ENCODE assay signal across 1 cellular context in genomic region chr1:37901191-37901892, GRCh38.
TF ChIP-seq lines count a peak whose summit lies in the region.

No MANE protein-coding gene starts in this region.

TF ChIP-seq in GM23338, 12 proteins besides CTCF, POLR2A, EP300 and RAD21 (continued from another document):
- TF ChIP-seq ZNF462 (CRISPR knock-in tag; IDR thresholded peaks at IDR 0.05), result no peak
- no peak for TF ChIP-seq ZNF331 (CRISPR knock-in tag; IDR thresholded peaks at IDR 0.05; ENCODE audit: low read depth)
- TF ChIP-seq STAT1 (IDR thresholded peaks at IDR 0.05; ENCODE audit: unreplicated experiment), result no peak
- no peak for TF ChIP-seq EZH2 (IDR thresholded peaks at IDR 0.05; ENCODE audit: low read depth, unreplicated experiment)
- no peak for TF ChIP-seq JUNB (IDR thresholded peaks at IDR 0.05; ENCODE audit: unreplicated experiment)
- TF ChIP-seq POLR2AphosphoS5 (IDR thresholded peaks at IDR 0.05; ENCODE audit: low read depth), result no peak
- TF ChIP-seq CREB1 (CRISPR knock-in tag; IDR thresholded peaks at IDR 0.05; ENCODE audit: low read depth), result no peak
- TF ChIP-seq NANOG (IDR thresholded peaks at IDR 0.05; ENCODE audit: borderline replicate concordance), result no peak
- TF ChIP-seq EZH2phosphoT487 (IDR thresholded peaks at IDR 0.05; ENCODE audit: unreplicated experiment), result no peak
- no peak for TF ChIP-seq ZNF114 (CRISPR knock-in tag; IDR thresholded peaks at IDR 0.05)
